ENCODE assay signal across 3 cellular contexts in genomic region chr2:39678170-39678569, GRCh38.
TF ChIP-seq lines count a peak whose summit lies in the region.

No MANE protein-coding gene starts in this region.

TF ChIP-seq in A549, 52 proteins besides CTCF, POLR2A, EP300 and RAD21 (continued from another document):
- TF ChIP-seq KDM5A (IDR thresholded peaks at IDR 0.05) (no peak), BCL3 (IDR thresholded peaks at IDR 0.05) (no peak), HEYL (CRISPR knock-in tag; IDR thresholded peaks at IDR 0.05) (no peak), RCOR1 (IDR thresholded peaks at IDR 0.05; ENCODE audit: low read depth, low read length) (no peak), FOXS1 (CRISPR knock-in tag; IDR thresholded peaks at IDR 0.05) (no peak)

TF ChIP-seq in HEK293, 187 proteins besides CTCF, POLR2A, EP300 and RAD21:
- TF ChIP-seq ZNF146 (tag by site-specific recombination; IDR thresholded peaks at IDR 0.05) (peak; percentile 35; the same call in 1 of the 2 replicates), ZNF324 (tag by site-specific recombination; IDR thresholded peaks at IDR 0.05) (no peak)

TF ChIP-seq in K562, 482 proteins besides CTCF, POLR2A, EP300 and RAD21 (continued from another document):
- TF ChIP-seq MTF1 (CRISPR knock-in tag; IDR thresholded peaks at IDR 0.05; ENCODE audit: borderline replicate concordance) (no peak), RBM25 (IDR thresholded peaks at IDR 0.05; ENCODE audit: low read depth, low read length, severe bottlenecking) (peak; percentile 30), TCF15 (CRISPR knock-in tag; IDR thresholded peaks at IDR 0.05) (no peak)
